1 cellular context compared by ENCODE assay signal in genomic region chr11:97996762-97997161, GRCh38.
TF ChIP-seq lines count a peak whose summit lies in the region.

No MANE protein-coding gene starts in this region.

TF ChIP-seq in K562, 482 proteins besides CTCF, POLR2A, EP300 and RAD21 (continued from another document):
- TF ChIP-seq AFF1 (IDR thresholded peaks at IDR 0.05; ENCODE audit: low read depth in 1 of 2, partially characterized antibody in 2 of 2) (peak in 1 of 2 experiments; percentile 59), ZBTB7A (IDR thresholded peaks at IDR 0.05; ENCODE audit: borderline replicate concordance, control insufficient read depth, low read depth, low read length) (no peak), HMG20B (CRISPR knock-in tag; IDR thresholded peaks at IDR 0.05) (no peak), CBFA2T2 (conservative IDR thresholded peaks at IDR 0.05) (peak; percentile 86), STAT5A (IDR thresholded peaks at IDR 0.05; ENCODE audit: borderline replicate concordance, low read length) (peak; percentile 80), RFX1 (IDR thresholded peaks at IDR 0.05) (0 out of 2 replicates have a peak, but pooled peaks have one; percentile 6), KDM5B (IDR thresholded peaks at IDR 0.05; ENCODE audit: insufficient replicate concordance, low read depth, low read length) (no peak), LCOR (CRISPR knock-in tag; IDR thresholded peaks at IDR 0.05) (no peak), GATAD2B (IDR thresholded peaks at IDR 0.05; ENCODE audit: borderline replicate concordance) (peak; percentile 39; the same call in 1 of the 2 replicates), ILF3 (IDR thresholded peaks at IDR 0.05; ENCODE audit: borderline replicate concordance) (0 out of 2 replicates have a peak, but pooled peaks have one; percentile 24), LEF1 (IDR thresholded peaks at IDR 0.05) (peak; percentile 77), DPF2 (IDR thresholded peaks at IDR 0.05) (peak; percentile 89)
